ENCODE assay signal across 15 cellular contexts in the genomic region with DNA sequence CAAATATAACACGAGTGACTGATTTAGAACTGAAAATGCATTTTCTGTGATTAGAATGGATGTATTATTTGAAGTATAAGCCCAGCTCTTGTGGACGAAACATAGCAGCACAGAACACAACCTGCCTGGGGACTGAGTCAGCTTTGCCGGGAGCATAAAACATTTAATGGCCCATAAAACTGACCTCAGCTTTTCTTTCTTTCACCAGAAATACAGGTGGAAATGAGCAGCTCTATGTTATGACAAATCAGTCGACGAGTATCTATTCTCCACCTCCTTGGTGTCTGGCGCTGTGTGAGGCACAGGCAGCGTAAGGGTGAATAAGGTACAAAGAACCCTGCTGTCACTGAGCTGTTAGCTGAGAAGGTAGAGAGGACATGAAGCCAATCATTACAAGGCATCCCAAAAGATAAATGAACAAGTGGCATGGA.
DNase-seq lines count a peak whose midpoint lies in the region; TF ChIP-seq lines count a peak whose summit lies in the region.
"Had no signal": no experiment of that assay in that cellular context is flagged by ENCODE, and none has a peak within 500 bp of the region (broad histone marks: within the 10 kb centered on the region; RNA-seq: fewer than 3 reads in every experiment).

No MANE protein-coding gene starts in this region.

- peaks cover 57% of the 10 kb centered on the region for H3K4me1 Mint-ChIP-seq in HFFc6 (ENCODE audit: low read depth)
- H3K4me1 Mint-ChIP-seq: immature natural killer cell had no signal

- H3K9me3 ChIP-seq in stomach smooth muscle (ENCODE audit: control insufficient read depth in 2 of 2, low read length in 2 of 2): no peaks in the 10 kb centered on the region
- H3K9me3 ChIP-seq: psoas muscle had no signal

- H3K36me3 ChIP-seq in stomach smooth muscle (ENCODE audit: control insufficient read depth in 2 of 2, insufficient read depth in 2 of 2, low read length in 2 of 2): no peaks in the 10 kb centered on the region

- H3K4me3 ChIP-seq in fibroblast of villous mesenchyme (ENCODE audit: low read depth, low read length): no peak overlapping the region
- H3K4me3 ChIP-seq in stomach smooth muscle (ENCODE audit: low read length in 2 of 2): no peak overlapping the region
- H3K4me3 ChIP-seq: GM23338, psoas muscle had no signal

- H3K9ac ChIP-seq in stomach smooth muscle (ENCODE audit: low read length in 2 of 2): peak overlapping the region in 1 of 2 donors; percentile 33

- peaks cover 5% of the 10 kb centered on the region; the same call in 1 of the 2 replicates for H3K36me3 Mint-ChIP-seq in HFFc6 (ENCODE audit: low read depth)
- H3K36me3 Mint-ChIP-seq: immature natural killer cell had no signal

- no peaks in the 10 kb centered on the region for H3K27me3 Mint-ChIP-seq in HFFc6 (ENCODE audit: insufficient read depth)

- TF ChIP-seq CTCF in HFFc6 (IDR thresholded peaks at IDR 0.05): no peak
- no peak for TF ChIP-seq CTCF in fibroblast of villous mesenchyme (IDR thresholded peaks at IDR 0.05; ENCODE audit: insufficient read depth, low read depth, low read length)

- no peaks in the 10 kb centered on the region for H3K9me3 Mint-ChIP-seq in HFFc6
- H3K9me3 Mint-ChIP-seq: GM23338, immature natural killer cell had no signal

- H3K27ac Mint-ChIP-seq in HFFc6: peak overlapping the region; percentile 81
- H3K27ac Mint-ChIP-seq: immature natural killer cell had no signal

- H3K4me3 Mint-ChIP-seq in HFFc6: peak overlapping the region; percentile 68
- H3K4me3 Mint-ChIP-seq: GM23338, immature natural killer cell had no signal

- no peaks in the 10 kb centered on the region for H3K27me3 ChIP-seq in stomach smooth muscle (ENCODE audit: control insufficient read depth in 1 of 2, insufficient read depth in 2 of 2, low read length in 2 of 2)

- peak overlapping the region; percentile 18 for H3K27ac ChIP-seq in stomach smooth muscle (ENCODE audit: low read length)
- H3K27ac ChIP-seq: psoas muscle had no signal

- peaks cover 6% of the 10 kb centered on the region for H3K4me1 ChIP-seq in stomach smooth muscle (ENCODE audit: control insufficient read depth, insufficient read depth, low read length)

- DNase-seq in HFFc6 (peak; percentile 80), SW480 (ENCODE audit: low spot score) (peak; percentile 68), fibroblast of villous mesenchyme (ENCODE audit: low read depth) (peak; percentile 85), AG20443 (ENCODE audit: low spot score) (no peak), NCI-H2171 (lab: John Stamatoyannopoulos, UW) (no peak), SIG-M5 (lab: John Stamatoyannopoulos, UW) (no peak)
- DNase-seq: activated CD4-positive, CD25-positive, alpha-beta regulatory T cell; activated gamma-delta T cell treated with Interleukin-2 at 50 U/mL for 16 hours; effector CD8-positive, alpha-beta T cell; immature natural killer cell; NCI-H1105 treated with DMSO at 0.1 percent for 48 hours; OCI-M1; psoas muscle had no signal

Comparison
In these comparisons a context has a peak if more than half of its experiments do, and no peak if none do; other contexts are left out.
1. DNase-seq: peak in HFFc6 (single experiment), SW480 (single experiment) and fibroblast of villous mesenchyme (single experiment); none in AG20443 (single experiment), NCI-H2171 (single experiment) and SIG-M5 (single experiment).